Comparison of ENCODE assay signal across 20 cellular contexts in the genomic region with DNA sequence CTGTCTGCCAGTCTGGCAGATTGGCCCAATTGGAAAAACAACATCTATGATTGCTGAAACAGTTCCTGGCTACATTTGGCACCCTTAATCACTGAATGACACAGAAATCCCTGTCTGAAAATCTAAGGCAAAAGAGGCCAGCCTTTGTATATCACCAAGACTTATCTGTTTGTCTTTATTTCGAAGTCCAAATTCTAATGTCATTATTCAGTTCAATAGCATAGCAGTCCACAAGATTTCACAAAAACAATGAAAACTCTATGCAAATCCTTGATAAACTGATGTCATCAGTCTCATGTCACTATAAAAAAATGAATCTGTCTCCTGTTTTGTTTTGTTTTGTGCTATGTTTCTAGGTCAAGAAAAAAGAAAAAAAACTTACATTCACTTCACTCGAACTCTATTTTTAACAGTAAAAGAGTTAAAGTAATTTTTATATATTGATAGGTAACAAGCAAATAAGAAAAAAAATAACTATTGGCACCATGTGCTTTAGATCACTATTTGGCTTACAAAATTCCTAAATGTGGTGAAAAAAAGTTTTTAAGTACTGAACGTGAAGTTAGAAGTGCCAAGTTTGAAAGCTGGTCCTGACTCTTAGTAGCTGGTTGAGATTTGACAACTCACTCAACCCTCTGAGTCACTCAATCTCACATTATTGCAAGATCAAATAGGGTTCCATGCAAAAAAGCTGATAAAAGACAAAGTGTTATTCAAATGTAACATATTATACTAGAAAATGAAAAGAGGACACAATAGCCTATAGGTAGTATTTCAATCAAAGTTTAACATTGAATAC.
DNase-seq lines count a peak whose midpoint lies in the region; ATAC-seq and TF ChIP-seq lines count a peak whose summit lies in the region.
"Had no signal": no experiment of that assay in that cellular context is flagged by ENCODE, and none has a peak within 500 bp of the region (broad histone marks: within the 10 kb centered on the region; RNA-seq: fewer than 3 reads in every experiment).

No MANE protein-coding gene starts in this region.

- H3K4me3 ChIP-seq in coronary artery = no peak overlapping the region
- H3K4me3 ChIP-seq in mesenchymal stem cell (ENCODE audit: insufficient read depth in 1 of 2, low read depth in 1 of 2, low read length in 2 of 2) = no peak overlapping the region
- H3K4me3 ChIP-seq: adrenal gland, colonic mucosa, hepatocyte, Peyer's patch, right atrium auricular region had no signal

- 70% methylated on average over 2 of the region's 3 CpGs for WGBS in mesenchymal stem cell

- H3K4me2 ChIP-seq in mesenchymal stem cell (ENCODE audit: low read length, poor library complexity, severe bottlenecking) = no peak overlapping the region
- H3K4me2 ChIP-seq: hepatocyte had no signal

- no peak overlapping the region for H3K14ac ChIP-seq in mesenchymal stem cell (ENCODE audit: low read length in 2 of 2)

- ATAC-seq in GM21786 (IDR thresholded peaks at IDR 0.05; ENCODE audit: unreplicated experiment) (no peak), GM21515 (IDR thresholded peaks at IDR 0.05; ENCODE audit: unreplicated experiment) (no peak), GM21619 (IDR thresholded peaks at IDR 0.05; ENCODE audit: unreplicated experiment) (no peak)

- H4K8ac ChIP-seq in mesenchymal stem cell (ENCODE audit: low read length) = no peak overlapping the region

- peak overlapping the region; percentile 77 for H3K9ac ChIP-seq in mesenchymal stem cell (ENCODE audit: low read length)

- H2BK5ac ChIP-seq in mesenchymal stem cell (ENCODE audit: low read depth, low read length, poor library complexity, severe bottlenecking) = no peak overlapping the region

- no peak overlapping the region for H2BK12ac ChIP-seq in mesenchymal stem cell (ENCODE audit: low read length in 2 of 2)

- H2AK5ac ChIP-seq in mesenchymal stem cell (ENCODE audit: low read length, severe bottlenecking) = no peak overlapping the region

- peak; percentile 37 for DNase-seq in AG20443 (ENCODE audit: low spot score)
- peak; percentile 37 for DNase-seq in NCI-H460 (ENCODE audit: extremely low read depth, low read depth)
- no peak for DNase-seq in coronary artery (ENCODE audit: low spot score)
- DNase-seq in mesenchymal stem cell = no peak
- no peak for DNase-seq in activated gamma-delta T cell (lab: John Stamatoyannopoulos, UW)
- DNase-seq: activated CD4-positive, alpha-beta memory T cell treated with anti-CD3 and anti-CD28 coated beads, Interleukin-2, amount 10 ng/mL, durations not matched to agents 7 days and 5 days; Calu3; colonic mucosa; NCI-H774; Peyer's patch; stimulated activated CD4-positive, alpha-beta T cell treated with anti-CD3 and anti-CD28 coated beads, Interleukin-2, amount 100 ng/mL, for 24 hours; substantia nigra had no signal

- no peaks in the 10 kb centered on the region for H3K36me3 ChIP-seq in mesenchymal stem cell (ENCODE audit: control insufficient read depth in 1 of 2, insufficient read depth in 2 of 2, low read depth in 1 of 2, low read length in 2 of 2)
- H3K36me3 ChIP-seq: adrenal gland, colonic mucosa, neutrophil, Peyer's patch, right atrium auricular region had no signal

- H3K4me1 ChIP-seq in mesenchymal stem cell (ENCODE audit: control insufficient read depth, insufficient read depth, low read depth, low read length) = peaks cover 1% of the 10 kb centered on the region
- H3K4me1 ChIP-seq: adrenal gland, colonic mucosa, Peyer's patch had no signal

- H2AFZ ChIP-seq in mesenchymal stem cell (ENCODE audit: low read depth, low read length) = no peak overlapping the region
- H2AFZ ChIP-seq: hepatocyte had no signal

- no peaks in the 10 kb centered on the region for H3K79me1 ChIP-seq in mesenchymal stem cell (replicated peaks; ENCODE audit: low read length, poor library complexity, severe bottlenecking)

- no peak overlapping the region for H3K4ac ChIP-seq in mesenchymal stem cell (ENCODE audit: low read depth in 1 of 2, low read length in 2 of 2)

- no peak overlapping the region for H2BK15ac ChIP-seq in mesenchymal stem cell (ENCODE audit: low read depth, poor library complexity, severe bottlenecking)

- H3K9me3 ChIP-seq in mesenchymal stem cell (ENCODE audit: control insufficient read depth, low read length) = no peaks in the 10 kb centered on the region
- H3K9me3 ChIP-seq: adrenal gland, colonic mucosa, neutrophil, Peyer's patch, right atrium auricular region had no signal

- H3K27ac ChIP-seq in coronary artery = peak overlapping the region; percentile 13 to 27
- H3K27ac ChIP-seq in mesenchymal stem cell (ENCODE audit: low read length, poor library complexity, severe bottlenecking) = no peak overlapping the region
- H3K27ac ChIP-seq: adrenal gland, colonic mucosa, hepatocyte, neutrophil, Peyer's patch, VCaP had no signal

- no peak overlapping the region for H2BK120ac ChIP-seq in mesenchymal stem cell (ENCODE audit: low read depth, low read length)

- no peak overlapping the region for H3K23ac ChIP-seq in mesenchymal stem cell (ENCODE audit: low read length in 2 of 2)

- H3K27me3 ChIP-seq in mesenchymal stem cell (ENCODE audit: control insufficient read depth in 1 of 2, insufficient read depth in 1 of 2, low read length in 2 of 2) = no peaks in the 10 kb centered on the region
- H3K27me3 ChIP-seq: adrenal gland, colonic mucosa, hepatocyte, neutrophil, Peyer's patch, right atrium auricular region had no signal

- no peak for TF ChIP-seq CTCF in coronary artery (IDR thresholded peaks at IDR 0.05)

- peak overlapping the region in 1 of 2 experiments; percentile 18 for H3K18ac ChIP-seq in mesenchymal stem cell (ENCODE audit: low read depth in 1 of 2, low read length in 2 of 2)

- H4K91ac ChIP-seq in mesenchymal stem cell (ENCODE audit: low read length) = no peak overlapping the region

Comparison
In these comparisons a context has a peak if more than half of its experiments do, and no peak if none do; other contexts are left out.
1. DNase-seq: peak in AG20443 (single experiment) and NCI-H460 (single experiment); none in coronary artery (single experiment), mesenchymal stem cell (single experiment) and activated gamma-delta T cell (single experiment).